32 cellular contexts compared by ENCODE assay signal in genomic region chr2:73279852-73280251, GRCh38. TPM values are rescaled to one million over a fixed set of nuclear protein-coding genes. Genes with fewer than 3 reads are reported as not detected.
"Had no signal": no experiment of that assay in that cellular context is flagged by ENCODE, and none has a peak within 500 bp of the region (broad histone marks: within the 10 kb centered on the region; RNA-seq: fewer than 3 reads in every experiment).

No MANE protein-coding gene starts in this region.

- H3K27ac Mint-ChIP-seq: activated CD4-positive, alpha-beta T cell treated with anti-CD3 and anti-CD28 coated beads, Interleukin-2, amount 10 ng/mL, durations not matched to agents 7 days and 5 days; activated CD8-positive, alpha-beta T cell treated with anti-CD3 and anti-CD28 coated beads for 36 hours; memory B cell; stimulated activated naive B cell treated with anti-CD40 and anti-IgM and Interleukin-4, amounts not matched to agents 10 μg/mL and 1 μg/mL and 100 μg/mL, for 72 hours; T-helper 1 cell treated with Interleukin-12 subunit alpha and Interleukin-12 subunit beta and Interleukin-4 antibody, amounts not matched to agents 30 μg/mL and 1 μg/mL, for 36 hours had no signal

- H3K4me3 ChIP-seq: breast epithelium, dorsolateral prefrontal cortex, esophagus squamous epithelium, gastrocnemius medialis, sigmoid colon, smooth muscle cell, uterus had no signal

- H3K9me3 Mint-ChIP-seq: activated CD4-positive, alpha-beta T cell treated with anti-CD3 and anti-CD28 coated beads, Interleukin-2, amount 10 ng/mL, durations not matched to agents 7 days and 5 days; activated CD8-positive, alpha-beta T cell treated with anti-CD3 and anti-CD28 coated beads for 36 hours; activated naive CD4-positive, alpha-beta T cell treated with anti-CD3 and anti-CD28 coated beads, Interleukin-2, amount 50 U/mL, for 72 hours; central memory CD8-positive, alpha-beta T cell; effector memory CD8-positive, alpha-beta T cell; memory B cell; stimulated activated naive B cell treated with anti-CD40 and anti-IgM and Interleukin-4, amounts not matched to agents 10 μg/mL and 1 μg/mL and 100 μg/mL, for 72 hours; T-helper 1 cell treated with Interleukin-12 subunit alpha and Interleukin-12 subunit beta and Interleukin-4 antibody, amounts not matched to agents 30 μg/mL and 1 μg/mL, for 36 hours had no signal

- H3K27me3 Mint-ChIP-seq: activated CD4-positive, alpha-beta T cell treated with anti-CD3 and anti-CD28 coated beads, Interleukin-2, amount 10 ng/mL, durations not matched to agents 7 days and 5 days; activated CD8-positive, alpha-beta T cell treated with anti-CD3 and anti-CD28 coated beads for 36 hours; central memory CD8-positive, alpha-beta T cell; effector memory CD8-positive, alpha-beta T cell; memory B cell; stimulated activated naive B cell treated with anti-CD40 and anti-IgM and Interleukin-4, amounts not matched to agents 10 μg/mL and 1 μg/mL and 100 μg/mL, for 72 hours had no signal

- H3K27ac ChIP-seq: breast epithelium, dorsolateral prefrontal cortex, esophagus squamous epithelium, gastrocnemius medialis, sigmoid colon, uterus had no signal

- DNase-seq: activated CD4-positive, alpha-beta T cell treated with anti-CD3 and anti-CD28 coated beads, Interleukin-2, amount 10 ng/mL, durations not matched to agents 7 days and 5 days; activated CD4-positive, CD25-positive, alpha-beta regulatory T cell treated with anti-CD3 and anti-CD28 coated beads, Interleukin-2, amount 50 U/mL, for 72 hours; activated CD8-positive, alpha-beta T cell treated with anti-CD3 and anti-CD28 coated beads for 36 hours; activated gamma-delta T cell treated with Interleukin-2 at 50 U/mL for 16 hours; activated T-cell treated with anti-CD3 and anti-CD28 coated beads, Interleukin-2, amount 50 U/mL, for 1 hour; aorta; dorsolateral prefrontal cortex; effector memory CD8-positive, alpha-beta T cell; esophagus squamous epithelium; gastrocnemius medialis; head of caudate nucleus; islet precursor cell; left cardiac atrium; sigmoid colon; stimulated activated CD4-positive, alpha-beta T cell treated with anti-CD3 and anti-CD28 coated beads, Interleukin-15, amount 100 ng/mL, for 24 hours; stimulated activated naive B cell treated with anti-CD40 and anti-IgM and Interleukin-4, amounts not matched to agents 10 μg/mL and 1 μg/mL and 100 μg/mL, for 72 hours; T1000; trophoblast cell; uterus had no signal

- H3K4me2 ChIP-seq: smooth muscle cell had no signal

- ATAC-seq: activated CD8-positive, alpha-beta T cell treated with anti-CD3 and anti-CD28 coated beads for 36 hours; activated naive CD4-positive, alpha-beta T cell treated with anti-CD3 and anti-CD28 coated beads, Interleukin-2, amount 50 U/mL, for 72 hours; effector memory CD8-positive, alpha-beta T cell; gastrocnemius medialis; left cardiac atrium; stimulated activated naive B cell treated with anti-CD40 and anti-IgM and Interleukin-4, amounts not matched to agents 10 μg/mL and 1 μg/mL and 100 μg/mL, for 72 hours had no signal

- H3K9me3 ChIP-seq: breast epithelium, esophagus squamous epithelium, gastrocnemius medialis, sigmoid colon, uterus had no signal

- FAIRE-seq: colon had no signal

- H3K36me3 ChIP-seq: breast epithelium, esophagus squamous epithelium, gastrocnemius medialis, sigmoid colon, uterus had no signal

- H3K4me3 Mint-ChIP-seq: activated CD4-positive, alpha-beta T cell treated with anti-CD3 and anti-CD28 coated beads, Interleukin-2, amount 10 ng/mL, durations not matched to agents 7 days and 5 days; activated CD8-positive, alpha-beta T cell treated with anti-CD3 and anti-CD28 coated beads for 36 hours; central memory CD8-positive, alpha-beta T cell; effector memory CD8-positive, alpha-beta T cell; memory B cell; stimulated activated naive B cell treated with anti-CD40 and anti-IgM and Interleukin-4, amounts not matched to agents 10 μg/mL and 1 μg/mL and 100 μg/mL, for 72 hours; T-helper 1 cell treated with Interleukin-12 subunit alpha and Interleukin-12 subunit beta and Interleukin-4 antibody, amounts not matched to agents 30 μg/mL and 1 μg/mL, for 36 hours had no signal

- H3K4me1 ChIP-seq: breast epithelium had no signal

- H3K27me3 ChIP-seq: breast epithelium, uterus had no signal

RNA-seq across cellular contexts. Expression of gene EGR4, which starts 13.5 kb away (rescaled TPM):
- total RNA-seq: activated CD4-positive, alpha-beta T cell treated with anti-CD3 and anti-CD28 coated beads, Interleukin-2, amount 10 ng/mL, durations not matched to agents 7 days and 5 days; aorta; breast epithelium; gastrocnemius medialis; left cardiac atrium; lower leg skin; omental fat pad; posterior vena cava; renal cortical epithelial cell; temporal lobe; uterus had no signal
- polyA plus RNA-seq: aorta, neural cell had no signal
